Comparison of ENCODE assay signal across 28 cellular contexts in genomic region chr9:83359039-83359438, GRCh38.
"Had no signal": no experiment of that assay in that cellular context is flagged by ENCODE, and none has a peak within 500 bp of the region (broad histone marks: within the 10 kb centered on the region; RNA-seq: fewer than 3 reads in every experiment).

No MANE protein-coding gene starts in this region.

- H3K4me1 Mint-ChIP-seq: activated B cell treated with CpG ODN at 0.5 μM for 24 hours; activated T-helper 17 cell treated with anti-CD3 and anti-CD28 coated beads, Interleukin-2, amount 50 U/mL, for 72 hours; T-helper 17 cell had no signal

- H3K36me3 Mint-ChIP-seq: activated naive CD8-positive, alpha-beta T cell had no signal

- DNase-seq: activated B cell treated with CpG ODN at 0.5 μM for 24 hours; activated CD4-positive, alpha-beta T cell treated with anti-CD3 and anti-CD28 coated beads for 48 hours; activated CD4-positive, alpha-beta T cell treated with anti-CD3 and anti-CD28 coated beads, Interleukin-2, amount 50 U/mL, for 1 hour; activated CD4-positive, alpha-beta T cell treated with anti-CD3 and anti-CD28 coated beads, Interleukin-2, amount 50 U/mL, for 48 hours; activated CD8-positive, alpha-beta memory T cell treated with anti-CD3 and anti-CD28 coated beads for 24 hours; activated CD8-positive, alpha-beta T cell treated with anti-CD3 and anti-CD28 coated beads for 36 hours; activated effector memory CD4-positive, alpha-beta T cell treated with Interleukin-2 at 50 U/mL for 16 hours; activated gamma-delta T cell treated with Interleukin-2 at 50 U/mL for 16 hours; activated naive CD4-positive, alpha-beta T cell treated with anti-CD3 and anti-CD28 coated beads, Interleukin-2, amount 50 U/mL, for 16 hours; activated naive CD4-positive, alpha-beta T cell treated with Interleukin-2 at 50 U/mL for 16 hours; activated T-cell treated with anti-CD3 and anti-CD28 coated beads, Interleukin-2, amount 50 U/mL, for 4 hours; amniotic stem cell; cortex of kidney; dermis blood vessel endothelial cell; effector CD4-positive, alpha-beta T cell; effector memory CD8-positive, alpha-beta T cell; erythroblast; esophagus squamous epithelium; foreskin melanocyte; T-helper 1 cell; T-helper 17 cell; T1000; WERI-Rb-1 had no signal

- ATAC-seq: activated CD4-positive, CD25-positive, alpha-beta regulatory T cell treated with anti-CD3 and anti-CD28 coated beads, Interleukin-2, amount 50 U/mL, for 24 hours; activated CD8-positive, alpha-beta T cell treated with anti-CD3 and anti-CD28 coated beads for 36 hours; activated T-cell treated with anti-CD3 and anti-CD28 coated beads, Interleukin-2, amount 50 U/mL, for 4 hours; activated T-helper 17 cell treated with anti-CD3 and anti-CD28 coated beads, Interleukin-2, amount 50 U/mL, for 72 hours; effector memory CD8-positive, alpha-beta T cell; gastroesophageal sphincter; T-helper 17 cell had no signal

- H3K4me3 Mint-ChIP-seq: activated B cell treated with CpG ODN at 0.5 μM for 24 hours; activated CD8-positive, alpha-beta T cell treated with anti-CD3 and anti-CD28 coated beads for 36 hours; activated naive CD8-positive, alpha-beta T cell; activated T-cell treated with anti-CD3 and anti-CD28 coated beads, Interleukin-2, amount 50 U/mL, for 4 hours; activated T-helper 17 cell treated with anti-CD3 and anti-CD28 coated beads, Interleukin-2, amount 50 U/mL, for 72 hours; effector memory CD8-positive, alpha-beta T cell; T-helper 17 cell; T-helper 2 cell treated with Interferon-gamma antibody and Interleukin-4, amounts not matched to agents 5 μg/mL and 100 μg/mL, for 36 hours had no signal

- H3K27ac ChIP-seq: esophagus squamous epithelium, gastroesophageal sphincter, WERI-Rb-1 had no signal

- H3K9me3 ChIP-seq: esophagus squamous epithelium, gastroesophageal sphincter had no signal

- H3K9me3 Mint-ChIP-seq: activated B cell treated with CpG ODN at 0.5 μM for 24 hours; T-helper 2 cell treated with Interferon-gamma antibody and Interleukin-4, amounts not matched to agents 5 μg/mL and 100 μg/mL, for 36 hours had no signal

- H3K27me3 ChIP-seq: esophagus squamous epithelium, gastroesophageal sphincter had no signal

- H3K4me3 ChIP-seq: esophagus squamous epithelium, gastroesophageal sphincter had no signal

- H3K27ac Mint-ChIP-seq: activated B cell treated with CpG ODN at 0.5 μM for 24 hours; activated CD8-positive, alpha-beta T cell treated with anti-CD3 and anti-CD28 coated beads for 36 hours; activated naive CD8-positive, alpha-beta T cell; activated T-helper 17 cell treated with anti-CD3 and anti-CD28 coated beads, Interleukin-2, amount 50 U/mL, for 72 hours; effector memory CD8-positive, alpha-beta T cell; T-helper 17 cell; T-helper 2 cell treated with Interferon-gamma antibody and Interleukin-4, amounts not matched to agents 5 μg/mL and 100 μg/mL, for 36 hours had no signal

- H3K4me1 ChIP-seq: esophagus squamous epithelium, gastroesophageal sphincter had no signal

- H3K36me3 ChIP-seq: esophagus squamous epithelium, gastroesophageal sphincter, WERI-Rb-1 had no signal

- H3K27me3 Mint-ChIP-seq: activated B cell treated with CpG ODN at 0.5 μM for 24 hours; activated CD8-positive, alpha-beta T cell treated with anti-CD3 and anti-CD28 coated beads for 36 hours; activated naive CD8-positive, alpha-beta T cell; activated T-helper 17 cell treated with anti-CD3 and anti-CD28 coated beads, Interleukin-2, amount 50 U/mL, for 72 hours; effector memory CD8-positive, alpha-beta T cell; T-helper 17 cell had no signal
